ENCODE assay signal across 8 cellular contexts in genomic region chr4:88054909-88055308, GRCh38.
DNase-seq lines count a peak whose midpoint lies in the region; FAIRE-seq and TF ChIP-seq lines count a peak whose summit lies in the region.

No MANE protein-coding gene starts in this region.

- no peaks in the 10 kb centered on the region for H3K9me3 ChIP-seq in WERI-Rb-1 (ENCODE audit: severe bottlenecking)

- peak; percentile 63 for TF ChIP-seq CTCF in WERI-Rb-1 (IDR thresholded peaks at IDR 0.05; ENCODE audit: low read depth, low read length)

- no peaks in the 10 kb centered on the region for H3K27me3 ChIP-seq in WERI-Rb-1 (ENCODE audit: insufficient read depth, low read depth, severe bottlenecking)

- no peak overlapping the region for H3K27ac ChIP-seq in WERI-Rb-1

- no peak for FAIRE-seq in urothelium cell line (lab: Jason Lieb, UNC)

- H3K36me3 ChIP-seq in WERI-Rb-1, result peaks cover 45% of the 10 kb centered on the region

- no peak overlapping the region for H3K4me3 ChIP-seq in WERI-Rb-1 (ENCODE audit: low read depth, low read length)

- DNase-seq in NCI-H2107 treated with DMSO at 0.1 percent for 48 hours (lab: John Stamatoyannopoulos, UW; ENCODE audit: unreplicated experiment), result peak; percentile 0
- no peak for DNase-seq in NCI-H2107 (lab: John Stamatoyannopoulos, UW)
- DNase-seq in HPDE6-E6E7 (ENCODE audit: extremely low spot score), result peak; percentile 35
- DNase-seq in WERI-Rb-1, result peak; percentile 44
- DNase-seq in iPS DF 4.7 (ENCODE audit: extremely low read depth, low spot score), result peak; percentile 14
- DNase-seq in urothelium cell line (ENCODE audit: low spot score), result peak; percentile 17
- no peak for DNase-seq in GM19240 (ENCODE audit: insufficient read length, low spot score)
- DNase-seq in COLO668 (lab: John Stamatoyannopoulos, UW; ENCODE audit: unreplicated experiment), result no peak

Comparison
In these comparisons a context has a peak if more than half of its experiments do, and no peak if none do; other contexts are left out.
1. DNase-seq: peak in NCI-H2107 treated with DMSO at 0.1 percent for 48 hours (single experiment), HPDE6-E6E7 (single experiment), WERI-Rb-1 (single experiment), iPS DF 4.7 (single experiment) and urothelium cell line (single experiment); none in NCI-H2107 (single experiment), GM19240 (single experiment) and COLO668 (single experiment).